9 cellular contexts compared by ENCODE assay signal in the genomic region with DNA sequence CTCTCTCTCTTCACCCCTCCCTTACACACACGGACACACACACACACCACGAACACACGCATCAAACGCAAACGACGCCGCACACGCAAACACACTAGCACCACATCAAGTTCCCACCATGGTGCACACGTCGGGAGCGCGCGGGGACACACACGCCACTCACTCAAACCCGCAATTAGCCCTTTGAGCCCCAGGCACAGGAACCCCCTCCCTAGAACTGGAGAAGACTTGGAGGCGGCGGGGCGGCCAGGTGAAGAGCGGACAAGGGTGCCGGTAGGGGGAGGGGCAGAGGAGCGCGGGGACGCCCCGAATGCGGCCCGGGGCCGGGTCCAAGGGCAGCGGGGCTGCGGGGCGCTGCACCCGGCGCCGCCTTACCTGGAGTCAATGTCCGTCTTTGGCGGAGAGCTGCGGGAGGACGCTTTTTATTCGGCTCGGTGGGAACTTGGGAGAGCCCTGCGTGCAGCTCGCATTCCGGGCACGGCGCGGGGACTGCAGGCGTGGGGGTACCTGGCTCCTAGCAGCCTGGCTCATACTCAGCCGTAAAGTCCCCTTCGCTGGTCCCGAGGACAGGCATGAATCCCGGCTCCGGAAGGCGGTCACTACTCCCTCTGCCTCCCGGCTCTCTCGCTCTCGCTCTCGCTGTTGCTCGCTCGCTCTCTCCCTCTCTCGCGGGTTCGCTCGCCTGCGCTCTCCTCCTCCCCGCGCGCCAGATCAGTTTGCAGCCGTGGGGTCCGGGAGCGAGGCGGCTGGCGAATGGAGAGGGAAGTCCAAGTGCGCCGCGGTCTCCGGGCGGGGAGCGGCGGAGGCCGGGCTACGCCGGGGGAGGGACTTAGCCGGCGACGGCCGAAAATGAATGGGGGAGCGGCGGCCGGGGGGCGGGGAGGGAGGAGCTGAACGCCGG. TPM values are rescaled to one million over a fixed set of nuclear protein-coding genes. Genes with fewer than 3 reads are reported as not detected.
DNase-seq lines count a peak whose midpoint lies in the region; ATAC-seq, FAIRE-seq and TF ChIP-seq lines count a peak whose summit lies in the region.
"Had no signal": no experiment of that assay in that cellular context is flagged by ENCODE, and none has a peak within 500 bp of the region (broad histone marks: within the 10 kb centered on the region; RNA-seq: fewer than 3 reads in every experiment).

A gene with protein sequence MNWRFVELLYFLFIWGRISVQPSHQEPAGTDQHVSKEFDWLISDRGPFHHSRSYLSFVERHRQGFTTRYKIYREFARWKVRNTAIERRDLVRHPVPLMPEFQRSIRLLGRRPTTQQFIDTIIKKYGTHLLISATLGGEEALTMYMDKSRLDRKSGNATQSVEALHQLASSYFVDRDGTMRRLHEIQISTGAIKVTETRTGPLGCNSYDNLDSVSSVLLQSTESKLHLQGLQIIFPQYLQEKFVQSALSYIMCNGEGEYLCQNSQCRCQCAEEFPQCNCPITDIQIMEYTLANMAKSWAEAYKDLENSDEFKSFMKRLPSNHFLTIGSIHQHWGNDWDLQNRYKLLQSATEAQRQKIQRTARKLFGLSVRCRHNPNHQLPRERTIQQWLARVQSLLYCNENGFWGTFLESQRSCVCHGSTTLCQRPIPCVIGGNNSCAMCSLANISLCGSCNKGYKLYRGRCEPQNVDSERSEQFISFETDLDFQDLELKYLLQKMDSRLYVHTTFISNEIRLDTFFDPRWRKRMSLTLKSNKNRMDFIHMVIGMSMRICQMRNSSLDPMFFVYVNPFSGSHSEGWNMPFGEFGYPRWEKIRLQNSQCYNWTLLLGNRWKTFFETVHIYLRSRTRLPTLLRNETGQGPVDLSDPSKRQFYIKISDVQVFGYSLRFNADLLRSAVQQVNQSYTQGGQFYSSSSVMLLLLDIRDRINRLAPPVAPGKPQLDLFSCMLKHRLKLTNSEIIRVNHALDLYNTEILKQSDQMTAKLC (minus strand): TSS at position 755 of the 901 bp plus-strand sequence. CDS start 56,080 bp downstream, outside the sequence.

- H3K4me1 Mint-ChIP-seq in natural killer cell treated with Interleukin-12 subunit alpha and Interleukin-12 subunit beta and Interleukin-15 and Interleukin-18, amount 100 ng/mL, for 72 hours (ENCODE audit: low read depth in 2 of 2): no peaks in the 10 kb centered on the region
- no peaks in the 10 kb centered on the region for H3K4me1 Mint-ChIP-seq in activated naive CD8-positive, alpha-beta T cell treated with anti-CD3 and anti-CD28 coated beads for 36 hours

- peak; percentile 82 for DNase-seq in GM03348 (ENCODE audit: low spot score)
- DNase-seq in RCC 7860 (ENCODE audit: low spot score): peak; percentile 32
- peak in 1 of 2 donors; percentile 26 for DNase-seq in foreskin keratinocyte
- DNase-seq in omental fat pad (ENCODE audit: low spot score): no peak
- DNase-seq in natural killer cell treated with Interleukin-12 subunit alpha and Interleukin-12 subunit beta and Interleukin-15 and Interleukin-18, amount 100 ng/mL, for 72 hours (ENCODE audit: low spot score): no peak
- no peak for DNase-seq in activated naive CD8-positive, alpha-beta T cell treated with anti-CD3 and anti-CD28 coated beads for 36 hours

- FAIRE-seq in RCC 7860 (lab: Jason Lieb, UNC): no peak
- FAIRE-seq: endometrium had no signal

- peaks cover 5% of the 10 kb centered on the region for H3K36me3 Mint-ChIP-seq in natural killer cell treated with Interleukin-12 subunit alpha and Interleukin-12 subunit beta and Interleukin-15 and Interleukin-18, amount 100 ng/mL, for 72 hours
- no peaks in the 10 kb centered on the region for H3K36me3 Mint-ChIP-seq in activated naive CD8-positive, alpha-beta T cell treated with anti-CD3 and anti-CD28 coated beads for 36 hours

- TF ChIP-seq CTCF in foreskin keratinocyte (conservative IDR thresholded peaks at IDR 0.05) (no peak), omental fat pad (IDR thresholded peaks at IDR 0.05) (no peak)

- no peak within 1 kb of the TSS for H3K27ac Mint-ChIP-seq in natural killer cell treated with Interleukin-12 subunit alpha and Interleukin-12 subunit beta and Interleukin-15 and Interleukin-18, amount 100 ng/mL, for 72 hours
- H3K27ac Mint-ChIP-seq in activated naive CD8-positive, alpha-beta T cell treated with anti-CD3 and anti-CD28 coated beads for 36 hours: no peak within 1 kb of the TSS

- H3K27ac ChIP-seq in foreskin keratinocyte: no peak within 1 kb of the TSS

- peaks cover 18% of the 10 kb centered on the region for H3K9me3 Mint-ChIP-seq in natural killer cell treated with Interleukin-12 subunit alpha and Interleukin-12 subunit beta and Interleukin-15 and Interleukin-18, amount 100 ng/mL, for 72 hours
- H3K9me3 Mint-ChIP-seq in activated naive CD8-positive, alpha-beta T cell treated with anti-CD3 and anti-CD28 coated beads for 36 hours: peaks cover 9% of the 10 kb centered on the region

- peak; percentile 65 for ATAC-seq in foreskin keratinocyte
- ATAC-seq in omental fat pad (ENCODE audit: low FRiP score): peak; percentile 45
- no peak for ATAC-seq in natural killer cell treated with Interleukin-12 subunit alpha and Interleukin-12 subunit beta and Interleukin-15 and Interleukin-18, amount 100 ng/mL, for 72 hours
- ATAC-seq in HG02970 (IDR thresholded peaks at IDR 0.05; ENCODE audit: low FRiP score, unreplicated experiment): no peak
- no peak for ATAC-seq in HG03196 (IDR thresholded peaks at IDR 0.05; ENCODE audit: unreplicated experiment)

- H3K4me3 Mint-ChIP-seq in natural killer cell treated with Interleukin-12 subunit alpha and Interleukin-12 subunit beta and Interleukin-15 and Interleukin-18, amount 100 ng/mL, for 72 hours: no peak within 1 kb of the TSS
- H3K4me3 Mint-ChIP-seq in activated naive CD8-positive, alpha-beta T cell treated with anti-CD3 and anti-CD28 coated beads for 36 hours: no peak within 1 kb of the TSS

- peaks cover 36% of the 10 kb centered on the region for H3K27me3 ChIP-seq in foreskin keratinocyte

- peaks cover 32 to 51% of the 10 kb centered on the region in 2 donors for H3K27me3 Mint-ChIP-seq in natural killer cell treated with Interleukin-12 subunit alpha and Interleukin-12 subunit beta and Interleukin-15 and Interleukin-18, amount 100 ng/mL, for 72 hours
- peaks cover 62% of the 10 kb centered on the region for H3K27me3 Mint-ChIP-seq in activated naive CD8-positive, alpha-beta T cell treated with anti-CD3 and anti-CD28 coated beads for 36 hours

- no peaks in the 10 kb centered on the region for H3K4me1 ChIP-seq in foreskin keratinocyte

RNA-seq across cellular contexts. Expression of the gene that starts here (rescaled TPM):
- total RNA-seq in foreskin keratinocyte: 0.04 and 0.07 TPM in 2 replicates
- 0.03 TPM in 2 replicates for polyA plus RNA-seq in foreskin keratinocyte
- under 1 TPM in 2 of 4 donors, not detected in 2; 0.24 to 0.37 TPM for total RNA-seq in omental fat pad
- not detected for total RNA-seq in natural killer cell treated with Interleukin-12 subunit alpha and Interleukin-12 subunit beta and Interleukin-15 and Interleukin-18, amount 100 ng/mL, for 72 hours
- total RNA-seq in activated naive CD8-positive, alpha-beta T cell treated with anti-CD3 and anti-CD28 coated beads for 36 hours: not detected

Comparison
In these comparisons a context has a peak if more than half of its experiments do, and no peak if none do; other contexts are left out.
1. Peak in ATAC-seq in foreskin keratinocyte; RNA of the gene not detected or under 1 TPM.
2. Peak in ATAC-seq in omental fat pad; RNA of the gene not detected or under 1 TPM.
3. DNase-seq: peak in GM03348 (single experiment) and RCC 7860 (single experiment); none in omental fat pad (single experiment), natural killer cell treated with Interleukin-12 subunit alpha and Interleukin-12 subunit beta and Interleukin-15 and Interleukin-18, amount 100 ng/mL, for 72 hours (single experiment) and activated naive CD8-positive, alpha-beta T cell treated with anti-CD3 and anti-CD28 coated beads for 36 hours (single experiment).